3 cellular contexts compared by ENCODE assay signal in the genomic region with DNA sequence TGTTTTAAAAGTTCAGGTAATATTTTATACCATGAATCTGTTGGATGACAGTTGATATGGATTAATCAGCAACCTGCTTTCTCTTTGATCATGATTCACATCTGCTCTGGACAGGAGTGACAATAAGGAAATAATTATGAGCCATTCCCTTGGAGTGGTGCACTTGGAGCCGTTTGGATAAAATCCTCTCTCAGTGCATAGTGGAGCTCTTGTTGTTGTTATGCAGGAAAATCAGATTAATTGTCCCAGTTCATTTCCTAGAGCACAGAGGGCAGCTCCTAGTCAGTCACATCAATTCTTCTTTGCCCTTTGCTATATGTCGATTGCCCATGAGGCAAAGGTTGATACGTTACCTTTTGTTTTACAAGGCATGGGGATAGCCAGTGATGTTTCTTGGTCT.
TF ChIP-seq lines count a peak whose summit lies in the region.

No MANE protein-coding gene starts in this region.

TF ChIP-seq in SK-N-SH, 30 proteins besides CTCF, POLR2A, EP300 and RAD21:
- TF ChIP-seq TCF12 (IDR thresholded peaks at IDR 0.05) (no peak), RFX5 (IDR thresholded peaks at IDR 0.05; ENCODE audit: low read length) (no peak)

TF ChIP-seq in SK-N-SH treated with all-trans-retinoic acid at 6 μM for 48 hours, 23 proteins besides CTCF, POLR2A, EP300 and RAD21:
- TF ChIP-seq ESRRG (CRISPR knock-in tag; IDR thresholded peaks at IDR 0.05) (no peak), TCF4 (CRISPR knock-in tag; IDR thresholded peaks at IDR 0.05; ENCODE audit: borderline replicate concordance) (no peak), ISL1 (CRISPR knock-in tag; IDR thresholded peaks at IDR 0.05) (no peak), ZNF70 (CRISPR knock-in tag; IDR thresholded peaks at IDR 0.05) (no peak)
- TF ChIP-seq, protein P1, sequence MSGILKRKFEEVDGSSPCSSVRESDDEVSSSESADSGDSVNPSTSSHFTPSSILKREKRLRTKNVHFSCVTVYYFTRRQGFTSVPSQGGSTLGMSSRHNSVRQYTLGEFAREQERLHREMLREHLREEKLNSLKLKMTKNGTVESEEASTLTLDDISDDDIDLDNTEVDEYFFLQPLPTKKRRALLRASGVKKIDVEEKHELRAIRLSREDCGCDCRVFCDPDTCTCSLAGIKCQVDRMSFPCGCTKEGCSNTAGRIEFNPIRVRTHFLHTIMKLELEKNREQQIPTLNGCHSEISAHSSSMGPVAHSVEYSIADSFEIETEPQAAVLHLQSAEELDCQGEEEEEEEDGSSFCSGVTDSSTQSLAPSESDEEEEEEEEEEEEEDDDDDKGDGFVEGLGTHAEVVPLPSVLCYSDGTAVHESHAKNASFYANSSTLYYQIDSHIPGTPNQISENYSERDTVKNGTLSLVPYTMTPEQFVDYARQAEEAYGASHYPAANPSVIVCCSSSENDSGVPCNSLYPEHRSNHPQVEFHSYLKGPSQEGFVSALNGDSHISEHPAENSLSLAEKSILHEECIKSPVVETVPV (CRISPR knock-in tag; IDR thresholded peaks at IDR 0.05), result no peak
TF ChIP-seq in SK-N-SH treated with all-trans-retinoic acid at 6 μM for 48 hours: peak in this region for 0.

TF ChIP-seq in H1, 55 proteins besides CTCF, POLR2A, EP300 and RAD21:
- TF ChIP-seq ASH2L (IDR thresholded peaks at IDR 0.05; ENCODE audit: low read length) (no peak), TAF1 (IDR thresholded peaks at IDR 0.05; ENCODE audit: low read depth, low read length) (no peak), SP1 (IDR thresholded peaks at IDR 0.05; ENCODE audit: low read depth, low read length) (no peak), GTF2F1 (IDR thresholded peaks at IDR 0.05; ENCODE audit: borderline replicate concordance, low read depth, low read length) (no peak), NRF1 (IDR thresholded peaks at IDR 0.05; ENCODE audit: low read depth, low read length) (no peak), CBX8 (IDR thresholded peaks at IDR 0.05; ENCODE audit: borderline replicate concordance, low read depth, low read length) (no peak), SUZ12 (IDR thresholded peaks at IDR 0.05; ENCODE audit: low read length) (no peak), POU5F1 (IDR thresholded peaks at IDR 0.05; ENCODE audit: low read depth, low read length) (no peak), CHD1 (IDR thresholded peaks at IDR 0.05; ENCODE audit: low read depth, low read length) (no peak), RXRA (IDR thresholded peaks at IDR 0.05; ENCODE audit: insufficient read depth, low read depth, low read length) (no peak), SIX5 (IDR thresholded peaks at IDR 0.05; ENCODE audit: low read depth, low read length) (no peak), KDM1A (IDR thresholded peaks at IDR 0.05; ENCODE audit: borderline replicate concordance, low read length) (no peak), MAFK (IDR thresholded peaks at IDR 0.05; ENCODE audit: low read depth, low read length) (no peak), TAF7 (optimal IDR thresholded peaks at IDR 0.05; ENCODE audit: borderline replicate concordance, low read depth, low read length) (no peak), USF2 (IDR thresholded peaks at IDR 0.05; ENCODE audit: low read length) (no peak), TBP (IDR thresholded peaks at IDR 0.05; ENCODE audit: low read depth, low read length) (no peak)
